ENCODE assay signal across 8 cellular contexts in genomic region chr2:39379643-39380524, GRCh38. TPM values are rescaled to one million over a fixed set of nuclear protein-coding genes. Genes with fewer than 3 reads are reported as not detected.
A peak's percentile ranks its signal among the peaks of the same experiment; 100 is the strongest.
DNase-seq lines count a peak whose midpoint lies in the region; ATAC-seq, FAIRE-seq and TF ChIP-seq lines count a peak whose summit lies in the region.

No MANE protein-coding gene starts in this region.

- H3K4me1 ChIP-seq in PC-9 (replicated peaks; ENCODE audit: insufficient read depth) (no peaks in the 10 kb centered on the region), mucosa of descending colon (ENCODE audit: low read depth) (peaks cover 2% of the 10 kb centered on the region)

- TF ChIP-seq CTCF in GM10266 (IDR thresholded peaks at IDR 0.05; ENCODE audit: control insufficient read depth, insufficient read depth, low read depth, missing control alignments) (peak; percentile 55), PC-9 (conservative IDR thresholded peaks at IDR 0.05) (peak; percentile 84), dorsolateral prefrontal cortex (IDR thresholded peaks at IDR 0.05 in 54 of 56, conservative IDR thresholded peaks at IDR 0.05 in 2 of 56; ENCODE audit: low read depth in 1 of 56, partially characterized antibody in 56 of 56) (peak; percentile 55 to 88 (median 74)), mucosa of descending colon (IDR thresholded peaks at IDR 0.05) (no peak)

- no peak overlapping the region; the same call in 1 of the 2 replicates for H3K27ac ChIP-seq in PC-9
- peak overlapping the region in 56 of 59 donors; percentile 0 to 83 (median 62) for H3K27ac ChIP-seq in dorsolateral prefrontal cortex

- no peaks in the 10 kb centered on the region for H3K27me3 ChIP-seq in PC-9 (ENCODE audit: insufficient read depth, low read depth)
- H3K27me3 ChIP-seq in dorsolateral prefrontal cortex: no peaks in the 10 kb centered on the region

- H2AFZ ChIP-seq in PC-9: no peak overlapping the region

- H4K20me1 ChIP-seq in PC-9 (ENCODE audit: insufficient read depth): peaks cover 5% of the 10 kb centered on the region; the same call in 1 of the 2 replicates

- POLR2A ChIA-PET in PC-9 (lab: Charles Lee; ENCODE audit: unreplicated experiment): interaction anchor here (0.6 to 0.7 kb wide), 2 partner anchors 62 to 144 kb away, joined by 4 to 24 read pairs; no protein-coding TSS in a partner anchor

- H3K4me3 ChIP-seq in PC-9: no peak overlapping the region
- peak overlapping the region in 8 of 59 donors; percentile 1 to 31 (median 14) for H3K4me3 ChIP-seq in dorsolateral prefrontal cortex
- H3K4me3 ChIP-seq in mucosa of descending colon: no peak overlapping the region

- BruUV-seq in PC-9 (replicated peaks; lab: Mats Ljungman, UMichigan): no TSS peak

- no peak overlapping the region for H3K4me2 ChIP-seq in PC-9

- H3K9me3 ChIP-seq in PC-9 (ENCODE audit: insufficient read depth, low read depth) (no peaks in the 10 kb centered on the region), mucosa of descending colon (no peaks in the 10 kb centered on the region)

- ATAC-seq in GM21576 (IDR thresholded peaks at IDR 0.05; ENCODE audit: unreplicated experiment): peak; percentile 71
- peak; percentile 87 for ATAC-seq in mucosa of descending colon

- no peaks in the 10 kb centered on the region for H3F3A ChIP-seq in PC-9 (ENCODE audit: insufficient read depth, low read depth)

- H3K36me3 ChIP-seq in PC-9 (ENCODE audit: low read depth): 0 out of 2 replicates have a peak, but pooled peaks cover 7% of the 10 kb centered on the region
- no peaks in the 10 kb centered on the region for H3K36me3 ChIP-seq in mucosa of descending colon (ENCODE audit: low read depth)

- DNase-seq in GM10266 (ENCODE audit: extremely low spot score) (peak; percentile 30), HTR-8/SVneo (ENCODE audit: insufficient read length, low spot score) (peak; percentile 38), PC-9 (peak in 1 of 2 experiments; percentile 50), dorsolateral prefrontal cortex (no peak), mucosa of descending colon (peak in 1 of 3 donors; percentile 48), mucosa of gallbladder (ENCODE audit: low spot score) (no peak)
- no peak for DNase-seq in activated CD4-positive, alpha-beta T cell treated with anti-CD3 and anti-CD28 coated beads for 1 hour

- intact Hi-C loops in PC-9 (cut with micrococcal nuclease; ENCODE audit: unreplicated experiment) (loop anchor here (1.0 to 2.0 kb wide), 4 partner anchors 57 to 350 kb away; partner anchors contain the start of gene MAP4K3), dorsolateral prefrontal cortex (cut with DNase I) (loop anchor here (1.0 to 10.0 kb wide), 3 partner anchors 57 to 135 kb away; partner anchors contain the start of gene MAP4K3 (in 2 of the 2)), mucosa of descending colon (cut with DNase I, micrococcal nuclease) (no loop called here)

- FAIRE-seq in HTR-8/SVneo (lab: Jason Lieb, UNC): peak; percentile 77

- CTCF ChIA-PET in PC-9 (lab: Charles Lee): interaction anchor here (0.6 to 1.2 kb wide), 6 partner anchors 55 to 269 kb away, joined by 3 to 7 read pairs (median 3); no protein-coding TSS in a partner anchor

- H3K79me2 ChIP-seq in PC-9 (ENCODE audit: low read depth): peaks cover 43% of the 10 kb centered on the region

- no peaks in the 10 kb centered on the region for H3K9me2 ChIP-seq in PC-9 (ENCODE audit: insufficient read depth)

RNA-seq across cellular contexts. Expression of gene MAP4K3, which starts 57.2 kb away (rescaled TPM):
- total RNA-seq in PC-9 (2021): 38.4 and 46.7 TPM in 2 replicates
- total RNA-seq in dorsolateral prefrontal cortex: 100 to 1,000 TPM in 1 of 120 experiments, 10 to 100 TPM in 119; 50.1 to 100 (median 72.2) TPM
- total RNA-seq in mucosa of descending colon: 10 to 100 TPM; 32.7 to 50.4 (median 39.9) TPM
- total RNA-seq in mucosa of gallbladder: 69.2 TPM

Comparison
In these comparisons a context has a peak if more than half of its experiments do, and no peak if none do; other contexts are left out.
1. DNase-seq: peak in GM10266 (single experiment) and HTR-8/SVneo (single experiment); none in dorsolateral prefrontal cortex (0 of 10), mucosa of gallbladder (single experiment) and activated CD4-positive, alpha-beta T cell treated with anti-CD3 and anti-CD28 coated beads for 1 hour (single experiment).
2. intact Hi-C loops: an anchor here in PC-9 (1.0 to 2.0 kb wide) and dorsolateral prefrontal cortex (1.0 to 10.0 kb wide); none called in mucosa of descending colon.